Comparison of ENCODE assay signal across 21 cellular contexts in the genomic region with DNA sequence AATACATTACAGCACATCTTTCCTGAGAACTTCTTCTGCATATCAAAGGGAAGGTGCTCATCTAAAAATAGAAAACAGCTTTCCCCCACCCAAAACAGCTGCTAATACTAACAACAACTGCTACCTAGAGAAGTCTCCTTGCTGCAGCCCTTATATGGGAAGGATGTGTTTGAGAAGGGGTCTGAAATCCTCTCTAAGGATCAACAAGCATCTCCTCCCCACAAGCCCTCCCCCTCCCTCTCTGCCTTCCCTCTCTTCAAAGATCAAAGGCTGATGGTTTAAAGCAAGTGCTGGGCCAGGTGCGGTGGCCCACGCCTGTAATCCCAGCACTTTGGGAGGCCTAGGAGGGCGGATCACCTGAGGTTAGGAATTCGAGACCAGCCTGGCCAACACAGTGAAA. TPM values are rescaled to one million over a fixed set of nuclear protein-coding genes. Genes with fewer than 3 reads are reported as not detected.
DNase-seq lines count a peak whose midpoint lies in the region; ATAC-seq, FAIRE-seq and TF ChIP-seq lines count a peak whose summit lies in the region.
"Had no signal": no experiment of that assay in that cellular context is flagged by ENCODE, and none has a peak within 500 bp of the region (broad histone marks: within the 10 kb centered on the region; RNA-seq: fewer than 3 reads in every experiment).

No MANE protein-coding gene starts in this region.

- ATAC-seq in WTC11 (peak; percentile 47), GM21723 (IDR thresholded peaks at IDR 0.05; ENCODE audit: unreplicated experiment) (no peak)
- ATAC-seq: GM12878 had no signal

- no peaks in the 10 kb centered on the region for H3K27me3 Mint-ChIP-seq in WTC11 (ENCODE audit: low read depth)
- H3K27me3 Mint-ChIP-seq in neural progenitor cell (ENCODE audit: insufficient read depth, low read depth): peaks cover 3% of the 10 kb centered on the region

- no peaks in the 10 kb centered on the region for H3K9me3 ChIP-seq in neural progenitor cell (ENCODE audit: low read depth)
- H3K9me3 ChIP-seq: Peyer's patch, SJCRH30 had no signal

- H2AFZ ChIP-seq in neural progenitor cell (replicated peaks): no peak overlapping the region

- no peak overlapping the region for H3K4me2 ChIP-seq in neural progenitor cell

- no peak overlapping the region for H3K4me3 ChIP-seq in neural progenitor cell
- H3K4me3 ChIP-seq: GM12878, Peyer's patch, SJCRH30 had no signal

- H3K4me1 ChIP-seq in neural progenitor cell: peaks cover 17% of the 10 kb centered on the region
- H3K4me1 ChIP-seq: Peyer's patch had no signal

- H3K9ac ChIP-seq in neural progenitor cell: no peak overlapping the region

- H3K27ac Mint-ChIP-seq in WTC11 (no peak overlapping the region), neural progenitor cell (no peak overlapping the region)

- H3K4me1 Mint-ChIP-seq in WTC11: peaks cover 11% of the 10 kb centered on the region; the same call in 1 of the 2 replicates
- H3K4me1 Mint-ChIP-seq in neural progenitor cell: peaks cover 10% of the 10 kb centered on the region

- H3K4me3 Mint-ChIP-seq in WTC11 (no peak overlapping the region), neural progenitor cell (no peak overlapping the region)

- CTCF ChIA-PET in WTC11 (lab: Charles Lee): interaction anchor here (0.6 to 1.6 kb wide), 5 partner anchors 12 to 99 kb away, joined by 3 to 8 read pairs (median 4); no protein-coding TSS in a partner anchor

- FAIRE-seq in HTR-8/SVneo (lab: Jason Lieb, UNC): no peak
- FAIRE-seq: A204.1, GM12878 had no signal

- DNase-seq in NCI-H524 treated with DMSO at 0.1 percent for 48 hours (lab: John Stamatoyannopoulos, UW) (peak; percentile 5), WTC11 (ENCODE audit: low spot score) (no peak), neural progenitor cell (ENCODE audit: low spot score) (peak; percentile 32), HTR-8/SVneo (ENCODE audit: insufficient read length, low spot score) (no peak), HPDE6-E6E7 (ENCODE audit: extremely low spot score) (no peak), anterior cingulate cortex (lab: John Stamatoyannopoulos, UW) (no peak)
- DNase-seq: DMS79; GOT3; Kasumi-1; NCI-H1694; NCI-H2081; NCI-H2171 treated with DMSO at 0.1 percent for 48 hours; NCI-H446 treated with DMSO at 0.1 percent for 48 hours; NK-92 treated with Interleukin-12 subunit alpha and Interleukin-12 subunit beta, amount 100 ng/mL, for 24 hours; Peyer's patch; SJCRH30; T-helper 1 cell had no signal

- H3K36me3 Mint-ChIP-seq in WTC11 (no peaks in the 10 kb centered on the region), neural progenitor cell (peaks cover 8% of the 10 kb centered on the region)

- H3K36me3 ChIP-seq in neural progenitor cell: no peaks in the 10 kb centered on the region
- H3K36me3 ChIP-seq: Peyer's patch, SJCRH30 had no signal

- H3K79me2 ChIP-seq in neural progenitor cell (ENCODE audit: low read depth): no peaks in the 10 kb centered on the region

- no peaks in the 10 kb centered on the region for H3K9me3 Mint-ChIP-seq in WTC11
- H3K9me3 Mint-ChIP-seq in neural progenitor cell: no peaks in the 10 kb centered on the region

- H4K20me1 ChIP-seq in neural progenitor cell (ENCODE audit: low read depth): no peaks in the 10 kb centered on the region

- H3K27me3 ChIP-seq in neural progenitor cell: no peaks in the 10 kb centered on the region
- H3K27me3 ChIP-seq: Peyer's patch, SJCRH30 had no signal

- POLR2A ChIA-PET in WTC11 (lab: Charles Lee): interaction anchor here (0.7 kb wide), 1 partner anchor 986 kb away, joined by 7 read pairs; no protein-coding TSS in a partner anchor

- no peaks in the 10 kb centered on the region for H3F3A ChIP-seq in neural progenitor cell (ENCODE audit: low read depth)

- H3K27ac ChIP-seq in C4-2B (peak overlapping the region; percentile 47; the same call in 1 of the 2 replicates), neural progenitor cell (no peak overlapping the region)
- H3K27ac ChIP-seq: Peyer's patch, SJCRH30 had no signal

- no peak for TF ChIP-seq CTCF in C4-2B (conservative IDR thresholded peaks at IDR 0.05)
- TF ChIP-seq CTCF in WTC11 (IDR thresholded peaks at IDR 0.05): no peak
- TF ChIP-seq CTCF in neural progenitor cell (IDR thresholded peaks at IDR 0.05): no peak

TF ChIP-seq in WTC11, 78 proteins besides CTCF, POLR2A, EP300 and RAD21:
- TF ChIP-seq, protein P1, sequence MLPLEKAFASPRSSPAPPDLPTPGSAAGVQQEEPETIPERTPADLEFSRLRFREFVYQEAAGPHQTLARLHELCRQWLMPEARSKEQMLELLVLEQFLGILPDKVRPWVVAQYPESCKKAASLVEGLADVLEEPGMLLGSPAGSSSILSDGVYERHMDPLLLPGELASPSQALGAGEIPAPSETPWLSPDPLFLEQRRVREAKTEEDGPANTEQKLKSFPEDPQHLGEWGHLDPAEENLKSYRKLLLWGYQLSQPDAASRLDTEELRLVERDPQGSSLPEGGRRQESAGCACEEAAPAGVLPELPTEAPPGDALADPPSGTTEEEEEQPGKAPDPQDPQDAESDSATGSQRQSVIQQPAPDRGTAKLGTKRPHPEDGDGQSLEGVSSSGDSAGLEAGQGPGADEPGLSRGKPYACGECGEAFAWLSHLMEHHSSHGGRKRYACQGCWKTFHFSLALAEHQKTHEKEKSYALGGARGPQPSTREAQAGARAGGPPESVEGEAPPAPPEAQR (CRISPR knock-in tag; IDR thresholded peaks at IDR 0.05): no peak
- TF ChIP-seq, protein P2, sequence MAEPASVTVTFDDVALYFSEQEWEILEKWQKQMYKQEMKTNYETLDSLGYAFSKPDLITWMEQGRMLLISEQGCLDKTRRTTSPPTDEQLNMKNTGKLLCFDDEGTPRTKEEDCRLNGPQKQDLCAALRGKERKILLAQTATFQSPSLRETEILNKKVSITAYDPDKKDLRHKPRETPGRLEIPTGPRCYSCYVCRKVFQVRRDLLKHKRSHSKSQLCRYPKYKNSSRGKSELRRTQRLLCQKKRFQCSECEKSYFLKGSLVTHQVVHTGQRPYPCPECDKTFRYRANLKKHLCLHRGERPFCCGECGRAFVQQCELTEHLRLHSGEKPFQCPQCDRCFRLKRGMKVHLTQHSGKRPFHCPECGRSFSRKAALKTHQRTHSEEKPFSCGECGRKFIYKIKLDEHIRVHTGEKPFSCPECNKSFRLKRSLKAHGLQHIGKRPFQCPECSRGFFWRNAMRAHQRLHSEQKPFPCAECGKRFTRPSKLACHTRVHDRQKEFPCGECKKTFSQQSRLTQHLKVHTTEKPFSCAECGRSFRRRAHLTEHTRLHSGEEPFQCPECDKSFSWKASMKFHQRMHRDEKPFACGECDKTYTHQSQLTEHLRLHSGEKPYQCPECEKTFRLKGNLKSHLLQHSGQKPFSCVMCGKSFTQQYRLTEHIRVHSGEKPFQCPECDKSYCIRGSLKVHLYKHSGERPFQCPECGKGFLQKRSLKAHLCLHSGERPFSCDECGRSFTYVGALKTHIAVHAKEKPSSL (CRISPR knock-in tag; conservative IDR thresholded peaks at IDR 0.05): no peak
- TF ChIP-seq, protein P3, sequence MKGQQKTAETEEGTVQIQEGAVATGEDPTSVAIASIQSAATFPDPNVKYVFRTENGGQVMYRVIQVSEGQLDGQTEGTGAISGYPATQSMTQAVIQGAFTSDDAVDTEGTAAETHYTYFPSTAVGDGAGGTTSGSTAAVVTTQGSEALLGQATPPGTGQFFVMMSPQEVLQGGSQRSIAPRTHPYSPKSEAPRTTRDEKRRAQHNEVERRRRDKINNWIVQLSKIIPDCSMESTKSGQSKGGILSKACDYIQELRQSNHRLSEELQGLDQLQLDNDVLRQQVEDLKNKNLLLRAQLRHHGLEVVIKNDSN (CRISPR knock-in tag; IDR thresholded peaks at IDR 0.05): no peak
- TF ChIP-seq ELF4 (CRISPR knock-in tag; IDR thresholded peaks at IDR 0.05; ENCODE audit: low read depth): no peak
- no peak for TF ChIP-seq TEAD4 (CRISPR knock-in tag; IDR thresholded peaks at IDR 0.05)
- no peak for TF ChIP-seq NR2C2 (CRISPR knock-in tag; IDR thresholded peaks at IDR 0.05)

RNA-seq across cellular contexts. Expression of a gene that starts 33.5 kb away (rescaled TPM):
- total RNA-seq in WTC11 (2021) (0.64 to 1.9 TPM (median 1.2 TPM) in 3 replicates), neural progenitor cell (ENCODE audit: low replicate concordance) (21.2 and 42.1 TPM in 2 replicates)

RNA-seq across cellular contexts. Expression of a gene that starts 54.1 kb away (rescaled TPM):
- total RNA-seq in WTC11 (2021) (3.9 to 4.5 TPM (median 4.4 TPM) in 3 replicates), neural progenitor cell (ENCODE audit: low replicate concordance) (38.1 and 42.7 TPM in 2 replicates)

Comparison
In these comparisons a context has a peak if more than half of its experiments do, and no peak if none do; other contexts are left out.
1. DNase-seq: peak in NCI-H524 treated with DMSO at 0.1 percent for 48 hours (single experiment) and neural progenitor cell (single experiment); none in WTC11 (single experiment), HTR-8/SVneo (single experiment), HPDE6-E6E7 (single experiment) and anterior cingulate cortex (0 of 58).